In genomic region chr18:70221911-70222278, GRCh38 we compare ENCODE assay signal across 17 cellular contexts. TPM values are rescaled to one million over a fixed set of nuclear protein-coding genes. Genes with fewer than 3 reads are reported as not detected.
A peak's percentile ranks its signal among the peaks of the same experiment; 100 is the strongest.
DNase-seq lines count a peak whose midpoint lies in the region; ATAC-seq and TF ChIP-seq lines count a peak whose summit lies in the region.
"Had no signal": no experiment of that assay in that cellular context is flagged by ENCODE, and none has a peak within 500 bp of the region (broad histone marks: within the 10 kb centered on the region; RNA-seq: fewer than 3 reads in every experiment).

No MANE protein-coding gene starts in this region.

- ATAC-seq in HG02798 (IDR thresholded peaks at IDR 0.05; ENCODE audit: poor library complexity, unreplicated experiment) (no peak), GM18861 (IDR thresholded peaks at IDR 0.05; ENCODE audit: unreplicated experiment) (no peak)
- ATAC-seq: Panc1 had no signal

- TF ChIP-seq CTCF in osteoblast (IDR thresholded peaks at IDR 0.05; ENCODE audit: extremely low read depth, low read depth, low read length), result no peak

- peak overlapping the region; percentile 25 for H3K27ac ChIP-seq in HUES48 (ENCODE audit: low read depth, low read length)
- H3K27ac ChIP-seq in osteoblast (ENCODE audit: low read depth, low read length), result no peak overlapping the region
- H3K27ac ChIP-seq: GM23248 had no signal

- H3K9me3 ChIP-seq in HUES48 (ENCODE audit: control insufficient read depth, insufficient read depth, low read length), result no peaks in the 10 kb centered on the region
- H3K9me3 ChIP-seq in osteoblast (ENCODE audit: low read depth, low read length), result no peaks in the 10 kb centered on the region

- H2AFZ ChIP-seq in osteoblast (ENCODE audit: low read length), result no peak overlapping the region

- H3K27me3 ChIP-seq in HUES48 (ENCODE audit: control insufficient read depth, insufficient read depth, low read length), result no peaks in the 10 kb centered on the region
- peaks cover 18% of the 10 kb centered on the region for H3K27me3 ChIP-seq in osteoblast (ENCODE audit: insufficient read depth, low read length)
- H3K27me3 ChIP-seq: MG63 had no signal

- H3K4me3 ChIP-seq in HUES48 (ENCODE audit: low read depth, low read length) (no peak overlapping the region), osteoblast (ENCODE audit: insufficient read depth, low read length) (no peak overlapping the region)
- H3K4me3 ChIP-seq: GM23248, MG63 had no signal

- H3K36me3 ChIP-seq in HUES48 (ENCODE audit: control insufficient read depth, insufficient read depth, low read length) (no peaks in the 10 kb centered on the region), osteoblast (ENCODE audit: insufficient read depth, low read length) (no peaks in the 10 kb centered on the region)
- H3K36me3 ChIP-seq: MG63 had no signal

- peak; percentile 14 for DNase-seq in Ammon's horn (ENCODE audit: low spot score)
- DNase-seq in cerebellar cortex (ENCODE audit: low spot score), result peak; percentile 20
- no peak for DNase-seq in osteoblast (ENCODE audit: insufficient read length, low spot score, missing footprints)
- no peak for DNase-seq in stimulated activated naive CD4-positive, alpha-beta T cell treated with Interleukin-2 at 50 U/mL for 16 hours (lab: John Stamatoyannopoulos, UW)
- DNase-seq: CD8-positive, alpha-beta memory T cell; GM23248; HCEC 1CT; Kasumi-1; MG63; NCI-H1436 treated with DMSO at 0.1 percent for 48 hours; NCI-H2029; NCI-H226; NCI-H524 had no signal

- H3K4me2 ChIP-seq in osteoblast (ENCODE audit: insufficient read depth, low read length), result peak overlapping the region; percentile 41

- H3K9ac ChIP-seq in HUES48 (ENCODE audit: low read depth, low read length), result no peak overlapping the region
- H3K9ac ChIP-seq: GM23248 had no signal

- H3K4me1 ChIP-seq in HUES48 (ENCODE audit: control insufficient read depth, insufficient read depth, low read length) (peaks cover 13% of the 10 kb centered on the region), osteoblast (ENCODE audit: insufficient read depth, low read length) (no peaks in the 10 kb centered on the region)

- no peaks in the 10 kb centered on the region for H3K79me2 ChIP-seq in osteoblast (ENCODE audit: insufficient read depth, low read length)

- H4K20me1 ChIP-seq in osteoblast (ENCODE audit: insufficient read depth, low read length), result no peaks in the 10 kb centered on the region

RNA-seq across cellular contexts. Expression of gene RTTN, which starts 16.4 kb away (rescaled TPM):
- 11.2 and 15.6 TPM in 2 replicates for total RNA-seq in osteoblast

Comparison
In these comparisons a context has a peak if more than half of its experiments do, and no peak if none do; other contexts are left out.
1. DNase-seq: peak in Ammon's horn (single experiment) and cerebellar cortex (single experiment); none in osteoblast (single experiment) and stimulated activated naive CD4-positive, alpha-beta T cell treated with Interleukin-2 at 50 U/mL for 16 hours (single experiment).